2 cellular contexts compared by ENCODE assay signal in the genomic region with DNA sequence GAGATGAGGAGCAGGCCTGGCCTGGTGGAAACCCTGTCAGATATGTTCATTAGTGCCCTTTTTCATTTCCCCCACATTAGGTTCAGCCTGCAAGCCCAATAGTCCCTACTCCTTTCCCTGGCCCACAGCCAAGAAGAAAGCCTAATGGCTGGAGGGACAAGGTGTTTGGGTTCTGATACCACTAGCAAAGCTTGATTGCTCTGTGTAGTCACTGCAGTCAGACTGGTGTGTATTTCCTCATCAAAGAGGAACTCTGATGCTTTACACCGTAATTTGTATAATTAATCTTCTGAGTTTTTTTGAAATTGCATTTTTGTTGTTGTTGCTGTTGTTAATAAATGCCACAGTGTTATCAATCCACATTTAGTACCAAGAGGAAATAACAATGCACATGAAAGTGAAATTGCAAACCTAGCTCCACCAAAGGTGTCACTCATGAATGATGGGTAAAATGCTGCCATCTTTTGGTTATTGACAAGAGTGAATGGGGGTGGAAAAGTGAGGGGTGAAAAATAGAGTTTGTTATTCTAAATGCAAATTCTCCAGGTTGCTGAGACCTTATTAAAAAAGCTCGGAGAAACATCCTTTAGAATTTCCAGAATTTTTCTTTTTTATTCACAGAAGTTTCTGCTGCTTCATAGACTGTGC.
TF ChIP-seq lines count a peak whose summit lies in the region.

No MANE protein-coding gene starts in this region.

TF ChIP-seq in GM23338, 12 proteins besides CTCF, POLR2A, EP300 and RAD21:
- TF ChIP-seq, protein P1, sequence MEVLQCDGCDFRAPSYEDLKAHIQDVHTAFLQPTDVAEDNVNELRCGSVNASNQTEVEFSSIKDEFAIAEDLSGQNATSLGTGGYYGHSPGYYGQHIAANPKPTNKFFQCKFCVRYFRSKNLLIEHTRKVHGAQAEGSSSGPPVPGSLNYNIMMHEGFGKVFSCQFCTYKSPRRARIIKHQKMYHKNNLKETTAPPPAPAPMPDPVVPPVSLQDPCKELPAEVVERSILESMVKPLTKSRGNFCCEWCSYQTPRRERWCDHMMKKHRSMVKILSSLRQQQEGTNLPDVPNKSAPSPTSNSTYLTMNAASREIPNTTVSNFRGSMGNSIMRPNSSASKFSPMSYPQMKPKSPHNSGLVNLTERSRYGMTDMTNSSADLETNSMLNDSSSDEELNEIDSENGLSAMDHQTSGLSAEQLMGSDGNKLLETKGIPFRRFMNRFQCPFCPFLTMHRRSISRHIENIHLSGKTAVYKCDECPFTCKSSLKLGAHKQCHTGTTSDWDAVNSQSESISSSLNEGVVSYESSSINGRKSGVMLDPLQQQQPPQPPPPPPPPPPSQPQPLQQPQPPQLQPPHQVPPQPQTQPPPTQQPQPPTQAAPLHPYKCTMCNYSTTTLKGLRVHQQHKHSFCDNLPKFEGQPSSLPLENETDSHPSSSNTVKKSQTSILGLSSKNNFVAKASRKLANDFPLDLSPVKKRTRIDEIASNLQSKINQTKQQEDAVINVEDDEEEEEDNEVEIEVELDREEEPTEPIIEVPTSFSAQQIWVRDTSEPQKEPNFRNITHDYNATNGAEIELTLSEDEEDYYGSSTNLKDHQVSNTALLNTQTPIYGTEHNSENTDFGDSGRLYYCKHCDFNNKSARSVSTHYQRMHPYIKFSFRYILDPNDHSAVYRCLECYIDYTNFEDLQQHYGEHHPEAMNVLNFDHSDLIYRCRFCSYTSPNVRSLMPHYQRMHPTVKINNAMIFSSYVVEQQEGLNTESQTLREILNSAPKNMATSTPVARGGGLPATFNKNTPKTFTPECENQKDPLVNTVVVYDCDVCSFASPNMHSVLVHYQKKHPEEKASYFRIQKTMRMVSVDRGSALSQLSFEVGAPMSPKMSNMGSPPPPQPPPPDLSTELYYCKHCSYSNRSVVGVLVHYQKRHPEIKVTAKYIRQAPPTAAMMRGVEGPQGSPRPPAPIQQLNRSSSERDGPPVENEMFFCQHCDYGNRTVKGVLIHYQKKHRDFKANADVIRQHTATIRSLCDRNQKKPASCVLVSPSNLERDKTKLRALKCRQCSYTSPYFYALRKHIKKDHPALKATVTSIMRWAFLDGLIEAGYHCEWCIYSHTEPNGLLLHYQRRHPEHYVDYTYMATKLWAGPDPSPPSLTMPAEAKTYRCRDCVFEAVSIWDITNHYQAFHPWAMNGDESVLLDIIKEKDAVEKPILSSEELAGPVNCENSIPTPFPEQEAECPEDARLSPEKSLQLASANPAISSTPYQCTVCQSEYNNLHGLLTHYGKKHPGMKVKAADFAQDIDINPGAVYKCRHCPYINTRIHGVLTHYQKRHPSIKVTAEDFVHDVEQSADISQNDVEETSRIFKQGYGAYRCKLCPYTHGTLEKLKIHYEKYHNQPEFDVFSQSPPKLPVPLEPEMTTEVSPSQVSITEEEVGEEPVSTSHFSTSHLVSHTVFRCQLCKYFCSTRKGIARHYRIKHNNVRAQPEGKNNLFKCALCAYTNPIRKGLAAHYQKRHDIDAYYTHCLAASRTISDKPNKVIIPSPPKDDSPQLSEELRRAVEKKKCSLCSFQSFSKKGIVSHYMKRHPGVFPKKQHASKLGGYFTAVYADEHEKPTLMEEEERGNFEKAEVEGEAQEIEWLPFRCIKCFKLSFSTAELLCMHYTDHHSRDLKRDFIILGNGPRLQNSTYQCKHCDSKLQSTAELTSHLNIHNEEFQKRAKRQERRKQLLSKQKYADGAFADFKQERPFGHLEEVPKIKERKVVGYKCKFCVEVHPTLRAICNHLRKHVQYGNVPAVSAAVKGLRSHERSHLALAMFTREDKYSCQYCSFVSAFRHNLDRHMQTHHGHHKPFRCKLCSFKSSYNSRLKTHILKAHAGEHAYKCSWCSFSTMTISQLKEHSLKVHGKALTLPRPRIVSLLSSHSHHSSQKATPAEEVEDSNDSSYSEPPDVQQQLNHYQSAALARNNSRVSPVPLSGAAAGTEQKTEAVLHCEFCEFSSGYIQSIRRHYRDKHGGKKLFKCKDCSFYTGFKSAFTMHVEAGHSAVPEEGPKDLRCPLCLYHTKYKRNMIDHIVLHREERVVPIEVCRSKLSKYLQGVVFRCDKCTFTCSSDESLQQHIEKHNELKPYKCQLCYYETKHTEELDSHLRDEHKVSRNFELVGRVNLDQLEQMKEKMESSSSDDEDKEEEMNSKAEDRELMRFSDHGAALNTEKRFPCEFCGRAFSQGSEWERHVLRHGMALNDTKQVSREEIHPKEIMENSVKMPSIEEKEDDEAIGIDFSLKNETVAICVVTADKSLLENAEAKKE (CRISPR knock-in tag; IDR thresholded peaks at IDR 0.05), result no peak
- TF ChIP-seq NANOG (IDR thresholded peaks at IDR 0.05; ENCODE audit: borderline replicate concordance), result no peak

TF ChIP-seq in neural cell, 6 proteins besides CTCF, POLR2A, EP300 and RAD21 (continued from another document):
- TF ChIP-seq EZH2 (IDR thresholded peaks at IDR 0.05; ENCODE audit: borderline replicate concordance, insufficient read depth, low read length, poor library complexity, severe bottlenecking), result no peak
